Comparison of ENCODE assay signal across 1 cellular context in genomic region chr10:17239276-17239660, GRCh38.
TF ChIP-seq lines count a peak whose summit lies in the region.

No MANE protein-coding gene starts in this region.

TF ChIP-seq in K562, 482 proteins besides CTCF, POLR2A, EP300 and RAD21:
- no peak for TF ChIP-seq BCOR (IDR thresholded peaks at IDR 0.05)
- no peak for TF ChIP-seq GTF2E2 (tag; IDR thresholded peaks at IDR 0.05)
- no peak for TF ChIP-seq ZNF511 (CRISPR knock-in tag; IDR thresholded peaks at IDR 0.05)
- no peak for TF ChIP-seq SMARCA4 (IDR thresholded peaks at IDR 0.05)
- no peak for TF ChIP-seq SP1 (CRISPR knock-in tag; IDR thresholded peaks at IDR 0.05)
- no peak for TF ChIP-seq NFYB (IDR thresholded peaks at IDR 0.05; ENCODE audit: extremely low read depth, insufficient read length)
- TF ChIP-seq ILK (tag; IDR thresholded peaks at IDR 0.05; ENCODE audit: borderline replicate concordance, low read depth): no peak
- TF ChIP-seq, protein P1, sequence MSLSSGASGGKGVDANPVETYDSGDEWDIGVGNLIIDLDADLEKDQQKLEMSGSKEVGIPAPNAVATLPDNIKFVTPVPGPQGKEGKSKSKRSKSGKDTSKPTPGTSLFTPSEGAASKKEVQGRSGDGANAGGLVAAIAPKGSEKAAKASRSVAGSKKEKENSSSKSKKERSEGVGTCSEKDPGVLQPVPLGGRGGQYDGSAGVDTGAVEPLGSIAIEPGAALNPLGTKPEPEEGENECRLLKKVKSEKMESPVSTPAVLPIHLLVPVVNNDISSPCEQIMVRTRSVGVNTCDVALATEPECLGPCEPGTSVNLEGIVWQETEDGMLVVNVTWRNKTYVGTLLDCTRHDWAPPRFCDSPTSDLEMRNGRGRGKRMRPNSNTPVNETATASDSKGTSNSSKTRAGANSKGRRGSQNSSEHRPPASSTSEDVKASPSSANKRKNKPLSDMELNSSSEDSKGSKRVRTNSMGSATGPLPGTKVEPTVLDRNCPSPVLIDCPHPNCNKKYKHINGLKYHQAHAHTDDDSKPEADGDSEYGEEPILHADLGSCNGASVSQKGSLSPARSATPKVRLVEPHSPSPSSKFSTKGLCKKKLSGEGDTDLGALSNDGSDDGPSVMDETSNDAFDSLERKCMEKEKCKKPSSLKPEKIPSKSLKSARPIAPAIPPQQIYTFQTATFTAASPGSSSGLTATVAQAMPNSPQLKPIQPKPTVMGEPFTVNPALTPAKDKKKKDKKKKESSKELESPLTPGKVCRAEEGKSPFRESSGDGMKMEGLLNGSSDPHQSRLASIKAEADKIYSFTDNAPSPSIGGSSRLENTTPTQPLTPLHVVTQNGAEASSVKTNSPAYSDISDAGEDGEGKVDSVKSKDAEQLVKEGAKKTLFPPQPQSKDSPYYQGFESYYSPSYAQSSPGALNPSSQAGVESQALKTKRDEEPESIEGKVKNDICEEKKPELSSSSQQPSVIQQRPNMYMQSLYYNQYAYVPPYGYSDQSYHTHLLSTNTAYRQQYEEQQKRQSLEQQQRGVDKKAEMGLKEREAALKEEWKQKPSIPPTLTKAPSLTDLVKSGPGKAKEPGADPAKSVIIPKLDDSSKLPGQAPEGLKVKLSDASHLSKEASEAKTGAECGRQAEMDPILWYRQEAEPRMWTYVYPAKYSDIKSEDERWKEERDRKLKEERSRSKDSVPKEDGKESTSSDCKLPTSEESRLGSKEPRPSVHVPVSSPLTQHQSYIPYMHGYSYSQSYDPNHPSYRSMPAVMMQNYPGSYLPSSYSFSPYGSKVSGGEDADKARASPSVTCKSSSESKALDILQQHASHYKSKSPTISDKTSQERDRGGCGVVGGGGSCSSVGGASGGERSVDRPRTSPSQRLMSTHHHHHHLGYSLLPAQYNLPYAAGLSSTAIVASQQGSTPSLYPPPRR (CRISPR knock-in tag; IDR thresholded peaks at IDR 0.05; ENCODE audit: borderline replicate concordance): no peak
- TF ChIP-seq COPS2 (conservative IDR thresholded peaks at IDR 0.05): no peak
- TF ChIP-seq ZNF589 (CRISPR knock-in tag; IDR thresholded peaks at IDR 0.05; ENCODE audit: low read depth): no peak
- no peak for TF ChIP-seq ZNF354B (CRISPR knock-in tag; IDR thresholded peaks at IDR 0.05)
- no peak for TF ChIP-seq CHD7 (IDR thresholded peaks at IDR 0.05; ENCODE audit: low read depth, low read length)
- TF ChIP-seq NFRKB (IDR thresholded peaks at IDR 0.05; ENCODE audit: low read depth): no peak
- TF ChIP-seq KLF16 (IDR thresholded peaks at IDR 0.05): no peak
TF ChIP-seq in K562: peak in this region for 0.
